Comparison of ENCODE assay signal across 8 cellular contexts in genomic region chr4:142846105-142846728, GRCh38. TPM values are rescaled to one million over a fixed set of nuclear protein-coding genes. Genes with fewer than 3 reads are reported as not detected.
DNase-seq lines count a peak whose midpoint lies in the region; ATAC-seq and TF ChIP-seq lines count a peak whose summit lies in the region.

Gene INPP4B (minus strand): TSS chr4:142846301.

- TF ChIP-seq CTCF in glutamatergic neuron (IDR thresholded peaks at IDR 0.05; ENCODE audit: partially characterized antibody, unreplicated experiment): no peak
- TF ChIP-seq CTCF in upper lobe of left lung (IDR thresholded peaks at IDR 0.05): no peak
- TF ChIP-seq CTCF in GM20000 (IDR thresholded peaks at IDR 0.05; ENCODE audit: extremely low read depth, missing control alignments): no peak

- peaks cover 18% of the 10 kb centered on the region for H3K4me1 ChIP-seq in BLaER1
- H3K4me1 ChIP-seq in HAP-1: no peaks in the 10 kb centered on the region
- peaks cover 11 to 27% (median 19%) of the 10 kb centered on the region in 4 donors for H3K4me1 ChIP-seq in upper lobe of left lung

- TF ChIP-seq EP300 in upper lobe of left lung (IDR thresholded peaks at IDR 0.05): no peak

- peak within 1 kb of the TSS; percentile 99 for H3K4me2 ChIP-seq in BLaER1

- H3K36me3 ChIP-seq in BLaER1 (no peaks in the 10 kb centered on the region), HAP-1 (replicated peaks) (no peaks in the 10 kb centered on the region), upper lobe of left lung (no peaks in the 10 kb centered on the region)

- peak within 1 kb of the TSS; percentile 69 for H3K4me3 ChIP-seq in BLaER1
- H3K4me3 ChIP-seq in HAP-1: peak within 1 kb of the TSS; percentile 17
- H3K4me3 ChIP-seq in upper lobe of left lung: peak within 1 kb of the TSS; percentile 23 to 64 (median 50)

- H3K27me3 ChIP-seq in BLaER1 (peaks cover 51% of the 10 kb centered on the region), HAP-1 (ENCODE audit: low read depth) (peaks cover 51% of the 10 kb centered on the region), upper lobe of left lung (peaks cover 0 to 10% (median 5%) of the 10 kb centered on the region in 4 donors)

- H3K36me3 Mint-ChIP-seq in activated naive CD4-positive, alpha-beta T cell treated with anti-CD3 and anti-CD28 coated beads, Interleukin-2, amount 50 U/mL, for 72 hours: peaks cover 5 to 10% of the 10 kb centered on the region in 2 donors
- no peaks in the 10 kb centered on the region for H3K36me3 Mint-ChIP-seq in glutamatergic neuron (ENCODE audit: unreplicated experiment)

- no peaks in the 10 kb centered on the region for H3K9me3 ChIP-seq in BLaER1
- no peaks in the 10 kb centered on the region for H3K9me3 ChIP-seq in HAP-1
- no peaks in the 10 kb centered on the region for H3K9me3 ChIP-seq in upper lobe of left lung

- peak; percentile 59 to 69 for ATAC-seq in activated naive CD4-positive, alpha-beta T cell treated with anti-CD3 and anti-CD28 coated beads, Interleukin-2, amount 50 U/mL, for 72 hours
- ATAC-seq in upper lobe of left lung (ENCODE audit: low FRiP score in 2 of 2): peak; percentile 66 to 73

- no peak for TF ChIP-seq POLR2A in upper lobe of left lung (IDR thresholded peaks at IDR 0.05)

- peak within 1 kb of the TSS; percentile 34; the same call in 1 of the 2 replicates for H3K9ac ChIP-seq in BLaER1

- H3K4me1 Mint-ChIP-seq in glutamatergic neuron (ENCODE audit: low read depth, unreplicated experiment): no peaks in the 10 kb centered on the region

- no peaks in the 10 kb centered on the region for H3K9me3 Mint-ChIP-seq in activated naive CD4-positive, alpha-beta T cell treated with anti-CD3 and anti-CD28 coated beads, Interleukin-2, amount 50 U/mL, for 72 hours
- peaks cover 5% of the 10 kb centered on the region for H3K9me3 Mint-ChIP-seq in glutamatergic neuron (ENCODE audit: unreplicated experiment)

- H3K27ac Mint-ChIP-seq in activated naive CD4-positive, alpha-beta T cell treated with anti-CD3 and anti-CD28 coated beads, Interleukin-2, amount 50 U/mL, for 72 hours: peak within 1 kb of the TSS; percentile 79 to 86
- no peak within 1 kb of the TSS for H3K27ac Mint-ChIP-seq in glutamatergic neuron (ENCODE audit: unreplicated experiment)

- peaks cover 19% of the 10 kb centered on the region for H4K20me1 ChIP-seq in BLaER1

- WGBS in upper lobe of left lung, 2 donors: 0% methylated on average over 14 to 48 of the region's 56 CpGs

- DNase-seq in HAP-1 (ENCODE audit: low spot score in 2 of 2) (peak in 1 of 2 experiments; percentile 37), SK-MEL-5 (ENCODE audit: low read depth, low spot score) (peak; percentile 7), glutamatergic neuron (peak; percentile 72), non-pigmented ciliary epithelial cell (ENCODE audit: low read depth) (peak; percentile 18), upper lobe of left lung (peak; percentile 23 to 88), GM20000 (ENCODE audit: low spot score) (no peak)
- peak; percentile 60 to 64 for DNase-seq in activated naive CD4-positive, alpha-beta T cell treated with anti-CD3 and anti-CD28 coated beads, Interleukin-2, amount 50 U/mL, for 72 hours (ENCODE audit: low spot score in 2 of 2)

- H3K27me3 Mint-ChIP-seq in glutamatergic neuron (ENCODE audit: unreplicated experiment): peaks cover 5% of the 10 kb centered on the region

- in situ Hi-C loops in HAP-1 (cut with MboI; ENCODE audit: low sequenced_read_pairs): no loop called here
- in situ Hi-C loops in SK-MEL-5 (cut with HindIII; ENCODE audit: low pct_unique_long_range_greater_than_20kb, low sequenced_read_pairs): no loop called here

- H3K27ac ChIP-seq in BLaER1: no peak within 1 kb of the TSS
- H3K27ac ChIP-seq in upper lobe of left lung: peak within 1 kb of the TSS; percentile 53 to 79 (median 60)

- peak within 1 kb of the TSS; percentile 92 for H3K4me3 Mint-ChIP-seq in glutamatergic neuron (ENCODE audit: unreplicated experiment)

RNA-seq across cellular contexts. Expression of gene INPP4B, which starts in this region (rescaled TPM):
- 150 and 161 TPM in 2 replicates for total RNA-seq in SK-MEL-5 (2014; rRNA removed; shearing (Covaris generic))
- polyA plus RNA-seq in SK-MEL-5 (2015; cell fraction: cytosol; rRNA removed): 49.0 and 59.7 TPM in 2 replicates
- 39.6 and 41.3 TPM in 2 replicates for polyA plus RNA-seq in SK-MEL-5 (2015; cell fraction: nucleus; rRNA removed)
- total RNA-seq in activated naive CD4-positive, alpha-beta T cell treated with anti-CD3 and anti-CD28 coated beads, Interleukin-2, amount 50 U/mL, for 72 hours: 10 to 100 TPM; 63.9 to 81.3 TPM
- total RNA-seq in glutamatergic neuron (ENCODE audit: unreplicated experiment) (2.4 TPM), upper lobe of left lung (10 to 100 TPM in 3 of 6 donors, 1 to 10 TPM in 3; 4.7 to 31.4 (median 10.4) TPM)

Comparison
In these comparisons a context has a peak if more than half of its experiments do, and no peak if none do; other contexts are left out.
1. H3K4me3 ChIP-seq: peak in every context shown above with its lines; median percentile 69 in BLaER1; 50 in upper lobe of left lung; 17 in HAP-1.